Comparison of ENCODE assay signal across 19 cellular contexts in genomic region chr2:176959614-176960013, GRCh38.
"Had no signal": no experiment of that assay in that cellular context is flagged by ENCODE, and none has a peak within 500 bp of the region (broad histone marks: within the 10 kb centered on the region; RNA-seq: fewer than 3 reads in every experiment).

No MANE protein-coding gene starts in this region.

- H3K27ac Mint-ChIP-seq: dendritic cell treated with granulocyte-macrophage colony-stimulating factor and Interleukin-4, amounts not matched to agents 40 ng/mL and 50 ng/mL, for 4 days; effector memory CD8-positive, alpha-beta T cell; naive thymus-derived CD4-positive, alpha-beta T cell had no signal

- H3K4me3 Mint-ChIP-seq: dendritic cell treated with granulocyte-macrophage colony-stimulating factor and Interleukin-4, amounts not matched to agents 40 ng/mL and 50 ng/mL, for 4 days; effector memory CD8-positive, alpha-beta T cell; naive thymus-derived CD4-positive, alpha-beta T cell had no signal

- H3K4me3 ChIP-seq: esophagus muscularis mucosa, gastroesophageal sphincter, hepatocyte, lung, spleen had no signal

- H3K4me2 ChIP-seq: hepatocyte had no signal

- DNase-seq: effector memory CD8-positive, alpha-beta T cell; kidney; left cardiac atrium; left ventricle myocardium superior; mesenchymal stem cell; naive thymus-derived CD4-positive, alpha-beta T cell; posterior cingulate gyrus; spleen; stimulated activated CD4-positive, alpha-beta T cell treated with anti-CD3 and anti-CD28 coated beads, Interleukin-15, amount 100 ng/mL, for 24 hours; stimulated activated CD4-positive, alpha-beta T cell treated with anti-CD3 and anti-CD28 coated beads, Interleukin-2, amount 100 ng/mL, for 24 hours; stimulated activated CD4-positive, alpha-beta T cell treated with anti-CD3 and anti-CD28 coated beads, Interleukin-4, amount 100 ng/mL, for 4 hours; stimulated activated naive CD4-positive, alpha-beta T cell treated with Interleukin-2 at 50 U/mL for 16 hours; trophoblast cell had no signal

- H3K36me3 Mint-ChIP-seq: naive thymus-derived CD4-positive, alpha-beta T cell had no signal

- H3K79me2 ChIP-seq: hepatocyte had no signal

- H3K9me3 Mint-ChIP-seq: dendritic cell treated with granulocyte-macrophage colony-stimulating factor and Interleukin-4, amounts not matched to agents 40 ng/mL and 50 ng/mL, for 4 days; effector memory CD8-positive, alpha-beta T cell; naive thymus-derived CD4-positive, alpha-beta T cell had no signal

- H3K4me1 Mint-ChIP-seq: naive thymus-derived CD4-positive, alpha-beta T cell had no signal

- H3K27me3 ChIP-seq: esophagus muscularis mucosa, spleen had no signal

- H3K27ac ChIP-seq: epithelial cell of prostate, esophagus muscularis mucosa, gastroesophageal sphincter, hepatocyte, spleen had no signal

- H2AFZ ChIP-seq: hepatocyte had no signal

- H3K9me3 ChIP-seq: esophagus muscularis mucosa, gastroesophageal sphincter, spleen had no signal

- H3K36me3 ChIP-seq: esophagus muscularis mucosa, gastroesophageal sphincter, spleen had no signal

- H3K4me1 ChIP-seq: esophagus muscularis mucosa, gastroesophageal sphincter had no signal
